1 cellular context compared by ENCODE assay signal in the genomic region with DNA sequence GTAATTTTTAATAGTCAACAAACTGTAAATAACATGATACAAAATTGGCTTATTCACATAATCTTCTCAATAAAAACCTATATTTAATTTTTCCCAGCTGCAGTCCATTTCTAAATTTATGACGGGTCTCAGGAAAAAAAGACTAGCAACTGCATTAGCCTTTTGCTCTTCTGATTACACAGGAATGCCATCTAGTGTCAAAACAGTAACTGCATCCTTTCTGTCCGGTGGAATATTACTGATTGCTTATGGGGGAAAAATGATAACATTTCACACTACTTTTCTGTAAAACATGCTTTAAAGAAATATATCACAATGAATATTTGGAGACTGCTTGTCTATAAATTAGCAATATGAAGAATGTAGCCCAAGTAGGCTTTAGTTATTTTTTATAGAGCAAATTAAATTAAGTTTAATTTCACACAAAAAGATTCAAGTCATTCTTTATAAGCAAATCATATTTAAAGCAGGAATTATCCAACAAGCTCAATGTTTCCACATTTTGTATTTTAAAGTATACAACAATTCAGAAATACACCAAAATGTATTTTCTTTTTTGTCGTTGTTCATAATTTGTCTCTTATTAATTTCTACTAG.
TF ChIP-seq lines count a peak whose summit lies in the region.

No MANE protein-coding gene starts in this region.

TF ChIP-seq in GM12878, 131 proteins besides CTCF, POLR2A, EP300 and RAD21 (continued from another document):
- TF ChIP-seq, protein P1, sequence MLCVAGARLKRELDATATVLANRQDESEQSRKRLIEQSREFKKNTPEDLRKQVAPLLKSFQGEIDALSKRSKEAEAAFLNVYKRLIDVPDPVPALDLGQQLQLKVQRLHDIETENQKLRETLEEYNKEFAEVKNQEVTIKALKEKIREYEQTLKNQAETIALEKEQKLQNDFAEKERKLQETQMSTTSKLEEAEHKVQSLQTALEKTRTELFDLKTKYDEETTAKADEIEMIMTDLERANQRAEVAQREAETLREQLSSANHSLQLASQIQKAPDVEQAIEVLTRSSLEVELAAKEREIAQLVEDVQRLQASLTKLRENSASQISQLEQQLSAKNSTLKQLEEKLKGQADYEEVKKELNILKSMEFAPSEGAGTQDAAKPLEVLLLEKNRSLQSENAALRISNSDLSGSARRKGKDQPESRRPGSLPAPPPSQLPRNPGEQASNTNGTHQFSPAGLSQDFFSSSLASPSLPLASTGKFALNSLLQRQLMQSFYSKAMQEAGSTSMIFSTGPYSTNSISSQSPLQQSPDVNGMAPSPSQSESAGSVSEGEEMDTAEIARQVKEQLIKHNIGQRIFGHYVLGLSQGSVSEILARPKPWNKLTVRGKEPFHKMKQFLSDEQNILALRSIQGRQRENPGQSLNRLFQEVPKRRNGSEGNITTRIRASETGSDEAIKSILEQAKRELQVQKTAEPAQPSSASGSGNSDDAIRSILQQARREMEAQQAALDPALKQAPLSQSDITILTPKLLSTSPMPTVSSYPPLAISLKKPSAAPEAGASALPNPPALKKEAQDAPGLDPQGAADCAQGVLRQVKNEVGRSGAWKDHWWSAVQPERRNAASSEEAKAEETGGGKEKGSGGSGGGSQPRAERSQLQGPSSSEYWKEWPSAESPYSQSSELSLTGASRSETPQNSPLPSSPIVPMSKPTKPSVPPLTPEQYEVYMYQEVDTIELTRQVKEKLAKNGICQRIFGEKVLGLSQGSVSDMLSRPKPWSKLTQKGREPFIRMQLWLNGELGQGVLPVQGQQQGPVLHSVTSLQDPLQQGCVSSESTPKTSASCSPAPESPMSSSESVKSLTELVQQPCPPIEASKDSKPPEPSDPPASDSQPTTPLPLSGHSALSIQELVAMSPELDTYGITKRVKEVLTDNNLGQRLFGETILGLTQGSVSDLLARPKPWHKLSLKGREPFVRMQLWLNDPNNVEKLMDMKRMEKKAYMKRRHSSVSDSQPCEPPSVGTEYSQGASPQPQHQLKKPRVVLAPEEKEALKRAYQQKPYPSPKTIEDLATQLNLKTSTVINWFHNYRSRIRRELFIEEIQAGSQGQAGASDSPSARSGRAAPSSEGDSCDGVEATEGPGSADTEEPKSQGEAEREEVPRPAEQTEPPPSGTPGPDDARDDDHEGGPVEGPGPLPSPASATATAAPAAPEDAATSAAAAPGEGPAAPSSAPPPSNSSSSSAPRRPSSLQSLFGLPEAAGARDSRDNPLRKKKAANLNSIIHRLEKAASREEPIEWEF (IDR thresholded peaks at IDR 0.05; ENCODE audit: insufficient replicate concordance, low read depth, low read length) = no peak
- TF ChIP-seq SMARCA5 (IDR thresholded peaks at IDR 0.05) = no peak
- no peak for TF ChIP-seq BRCA1 (IDR thresholded peaks at IDR 0.05; ENCODE audit: low read depth, low read length)
